In the genomic region with DNA sequence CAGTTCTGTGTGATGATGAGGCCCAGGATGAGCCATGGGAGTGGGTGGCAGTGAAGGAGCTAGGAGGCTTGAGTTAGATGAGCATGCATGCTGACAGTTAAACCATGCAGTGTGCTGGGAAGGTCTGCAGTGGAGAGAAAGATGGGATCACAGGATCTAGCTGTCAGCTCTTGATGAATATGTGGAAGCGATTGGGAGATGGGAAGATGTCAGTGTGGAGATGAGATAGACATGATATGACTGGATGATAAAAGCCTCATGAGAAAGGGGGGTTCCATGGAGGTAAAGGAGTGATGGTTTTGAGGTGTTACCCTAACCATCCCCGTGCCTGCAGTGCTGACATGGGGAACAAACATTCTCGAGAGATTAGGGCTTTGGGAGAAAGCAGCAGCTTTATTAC, we compare ENCODE assay signal across 28 cellular contexts.
"Had no signal": no experiment of that assay in that cellular context is flagged by ENCODE, and none has a peak within 500 bp of the region (broad histone marks: within the 10 kb centered on the region; RNA-seq: fewer than 3 reads in every experiment).

No MANE protein-coding gene starts in this region.

- H3K9me3 ChIP-seq: colonic mucosa had no signal

- H3K4me1 ChIP-seq: colonic mucosa, esophagus muscularis mucosa, esophagus squamous epithelium, foreskin keratinocyte, gastrocnemius medialis, gastroesophageal sphincter, heart left ventricle, heart right ventricle had no signal

- ATAC-seq: effector memory CD8-positive, alpha-beta T cell; esophagus mucosa; foreskin keratinocyte; gastrocnemius medialis; gastroesophageal sphincter; heart left ventricle; heart right ventricle had no signal

- H3K27me3 ChIP-seq: colonic mucosa, esophagus muscularis mucosa, gastrocnemius medialis, gastroesophageal sphincter, heart left ventricle had no signal

- H3K27ac ChIP-seq: colonic mucosa, coronary artery, dorsolateral prefrontal cortex, epithelial cell of prostate, esophagus muscularis mucosa, esophagus squamous epithelium, foreskin keratinocyte, gastrocnemius medialis, gastroesophageal sphincter, heart left ventricle, heart right ventricle had no signal

- H3K36me3 ChIP-seq: colonic mucosa, esophagus muscularis mucosa, esophagus squamous epithelium, gastrocnemius medialis, gastroesophageal sphincter, heart left ventricle, heart right ventricle had no signal

- FAIRE-seq: colon, endometrium, endothelial cell of umbilical vein, frontal cortex had no signal

- H3K4me3 ChIP-seq: colonic mucosa, coronary artery, dorsolateral prefrontal cortex, esophagus muscularis mucosa, esophagus squamous epithelium, gastrocnemius medialis, gastroesophageal sphincter, heart left ventricle, heart right ventricle had no signal

- DNase-seq: colonic mucosa; cortex of kidney; dermis blood vessel endothelial cell; dorsolateral prefrontal cortex; effector CD4-positive, alpha-beta T cell; effector CD8-positive, alpha-beta T cell; effector memory CD4-positive, alpha-beta T cell; effector memory CD8-positive, alpha-beta T cell; endodermal cell; erythroblast; esophagus squamous epithelium; foreskin fibroblast; foreskin keratinocyte; foreskin melanocyte; gastrocnemius medialis; glutamatergic neuron; head of caudate nucleus; heart left ventricle; heart right ventricle had no signal
